8 cellular contexts compared by ENCODE assay signal in genomic region chr4:166501941-166502382, GRCh38.
A peak's percentile ranks its signal among the peaks of the same experiment; 100 is the strongest.
DNase-seq lines count a peak whose midpoint lies in the region; ATAC-seq and TF ChIP-seq lines count a peak whose summit lies in the region.

No MANE protein-coding gene starts in this region.

- peak; percentile 1 for DNase-seq in activated naive CD8-positive, alpha-beta T cell treated with anti-CD3 and anti-CD28 coated beads, Interleukin-2, amount 50 U/mL, for 24 hours
- DNase-seq in GDM1 (lab: John Stamatoyannopoulos, UW) = no peak
- no peak for DNase-seq in activated CD4-positive, alpha-beta T cell treated with anti-CD3 and anti-CD28 coated beads for 4 hours
- DNase-seq in Right ventricle myocardium inferior (ENCODE audit: missing footprints) = no peak

- intact Hi-C loops in Right ventricle myocardium inferior (cut with DNase I) = no loop called here

- no peaks in the 10 kb centered on the region for H3K4me1 Mint-ChIP-seq in activated naive CD8-positive, alpha-beta T cell treated with anti-CD3 and anti-CD28 coated beads, Interleukin-2, amount 50 U/mL, for 24 hours
- H3K4me1 Mint-ChIP-seq in nephron = peaks cover 4% of the 10 kb centered on the region

- ATAC-seq in GM18858 (IDR thresholded peaks at IDR 0.05; ENCODE audit: unreplicated experiment) (peak; percentile 60), HG02938 (IDR thresholded peaks at IDR 0.05; ENCODE audit: unreplicated experiment) (peak; percentile 67), GM21723 (IDR thresholded peaks at IDR 0.05; ENCODE audit: unreplicated experiment) (no peak), Right ventricle myocardium inferior (no peak)
- ATAC-seq in activated naive CD8-positive, alpha-beta T cell treated with anti-CD3 and anti-CD28 coated beads, Interleukin-2, amount 50 U/mL, for 24 hours = no peak

- no peak overlapping the region for H3K4me3 Mint-ChIP-seq in activated naive CD8-positive, alpha-beta T cell treated with anti-CD3 and anti-CD28 coated beads, Interleukin-2, amount 50 U/mL, for 24 hours
- H3K4me3 Mint-ChIP-seq in nephron = no peak overlapping the region

- no peaks in the 10 kb centered on the region for H3K36me3 Mint-ChIP-seq in activated naive CD8-positive, alpha-beta T cell treated with anti-CD3 and anti-CD28 coated beads, Interleukin-2, amount 50 U/mL, for 24 hours (ENCODE audit: low read depth)
- no peaks in the 10 kb centered on the region for H3K36me3 Mint-ChIP-seq in nephron (ENCODE audit: low read depth)

- peaks cover 16% of the 10 kb centered on the region for H3K9me3 Mint-ChIP-seq in activated naive CD8-positive, alpha-beta T cell treated with anti-CD3 and anti-CD28 coated beads, Interleukin-2, amount 50 U/mL, for 24 hours
- no peaks in the 10 kb centered on the region for H3K9me3 Mint-ChIP-seq in nephron

- no peaks in the 10 kb centered on the region for H3K27me3 Mint-ChIP-seq in activated naive CD8-positive, alpha-beta T cell treated with anti-CD3 and anti-CD28 coated beads, Interleukin-2, amount 50 U/mL, for 24 hours
- H3K27me3 Mint-ChIP-seq in nephron (ENCODE audit: low read depth) = no peaks in the 10 kb centered on the region

- H3K27ac Mint-ChIP-seq in activated naive CD8-positive, alpha-beta T cell treated with anti-CD3 and anti-CD28 coated beads, Interleukin-2, amount 50 U/mL, for 24 hours = no peak overlapping the region
- H3K27ac Mint-ChIP-seq in nephron = no peak overlapping the region

- peak; percentile 62 to 67 (median 67) for TF ChIP-seq CTCF in nephron (IDR thresholded peaks at IDR 0.05; ENCODE audit: unreplicated experiment in 3 of 3)

Comparison
In these comparisons a context has a peak if more than half of its experiments do, and no peak if none do; other contexts are left out.
1. ATAC-seq: peak in GM18858 (single experiment) and HG02938 (single experiment); none in activated naive CD8-positive, alpha-beta T cell treated with anti-CD3 and anti-CD28 coated beads, Interleukin-2, amount 50 U/mL, for 24 hours (single experiment), GM21723 (single experiment) and Right ventricle myocardium inferior (single experiment).